30 cellular contexts compared by ENCODE assay signal in genomic region chr21:45391743-45392079, GRCh38.
"Had no signal": no experiment of that assay in that cellular context is flagged by ENCODE, and none has a peak within 500 bp of the region (broad histone marks: within the 10 kb centered on the region; RNA-seq: fewer than 3 reads in every experiment).

No MANE protein-coding gene starts in this region.

- H3K4me3 ChIP-seq: colonic mucosa, esophagus muscularis mucosa, gastroesophageal sphincter, heart right ventricle, neural progenitor cell, prostate gland, right atrium auricular region, smooth muscle cell, stomach, testis, tibial artery had no signal

- H3K36me3 Mint-ChIP-seq: naive thymus-derived CD4-positive, alpha-beta T cell; neural progenitor cell; stimulated activated effector memory CD8-positive, alpha-beta T cell treated with anti-CD3 and anti-CD28 coated beads, Interleukin-12 subunit alpha, Interleukin-12 subunit beta, amount 100 ng/mL, for 72 hours; type B pancreatic cell had no signal

- H3K27me3 ChIP-seq: colonic mucosa, neural progenitor cell, right atrium auricular region, testis, tibial artery had no signal

- ATAC-seq: foreskin keratinocyte; gastroesophageal sphincter; heart right ventricle; left colon; naive thymus-derived CD4-positive, alpha-beta T cell; sciatic nerve; stimulated activated effector memory CD8-positive, alpha-beta T cell treated with anti-CD3 and anti-CD28 coated beads, Interleukin-12 subunit alpha, Interleukin-12 subunit beta, amount 100 ng/mL, for 72 hours had no signal

- H3K79me2 ChIP-seq: parathyroid adenoma had no signal

- FAIRE-seq: endothelial cell of umbilical vein, islet of Langerhans had no signal

- H2AFZ ChIP-seq: neural progenitor cell, parathyroid adenoma had no signal

- H3K27ac ChIP-seq: colonic mucosa, esophagus muscularis mucosa, foreskin keratinocyte, gastroesophageal sphincter, heart right ventricle, neural progenitor cell, parathyroid adenoma, prostate gland, right atrium auricular region, stomach, testis, tibial artery had no signal

- H3K36me3 ChIP-seq: colonic mucosa, esophagus muscularis mucosa, gastroesophageal sphincter, heart right ventricle, neural progenitor cell, prostate gland, right atrium auricular region, stomach, tibial artery had no signal

- H3K4me2 ChIP-seq: neural progenitor cell, smooth muscle cell had no signal

- H3K9me3 ChIP-seq: colonic mucosa, esophagus muscularis mucosa, gastroesophageal sphincter, heart right ventricle, prostate gland, right atrium auricular region, stomach, testis, tibial artery had no signal

- H3K27ac Mint-ChIP-seq: dendritic cell treated with granulocyte-macrophage colony-stimulating factor and Interleukin-4, amounts not matched to agents 40 ng/mL and 50 ng/mL, for 4 days; neural progenitor cell; stimulated activated effector memory CD8-positive, alpha-beta T cell treated with anti-CD3 and anti-CD28 coated beads, Interleukin-12 subunit alpha, Interleukin-12 subunit beta, amount 100 ng/mL, for 72 hours; type B pancreatic cell had no signal

- H3K9ac ChIP-seq: neural progenitor cell, parathyroid adenoma had no signal

- H3K4me1 Mint-ChIP-seq: naive thymus-derived CD4-positive, alpha-beta T cell; stimulated activated effector memory CD8-positive, alpha-beta T cell treated with anti-CD3 and anti-CD28 coated beads, Interleukin-12 subunit alpha, Interleukin-12 subunit beta, amount 100 ng/mL, for 72 hours had no signal

- H3K4me1 ChIP-seq: colonic mucosa, foreskin keratinocyte, neural progenitor cell, parathyroid adenoma, prostate gland had no signal

- DNase-seq: colonic mucosa; effector memory CD4-positive, alpha-beta T cell; foreskin keratinocyte; heart right ventricle; hippocampal formation; mammary epithelial cell; mesendoderm; midbrain; naive thymus-derived CD4-positive, alpha-beta T cell; stimulated activated CD4-positive, alpha-beta T cell treated with anti-CD3 and anti-CD28 coated beads, Interleukin-2, amount 100 ng/mL, for 24 hours; stimulated activated CD4-positive, alpha-beta T cell treated with anti-CD3 and anti-CD28 coated beads, Interleukin-4, amount 100 ng/mL, for 24 hours; stimulated activated naive CD4-positive, alpha-beta T cell treated with Interleukin-2 at 50 U/mL for 16 hours; stomach; testis had no signal

- H3K4me3 Mint-ChIP-seq: dendritic cell treated with granulocyte-macrophage colony-stimulating factor and Interleukin-4, amounts not matched to agents 40 ng/mL and 50 ng/mL, for 4 days; naive thymus-derived CD4-positive, alpha-beta T cell; nephron; neural progenitor cell; stimulated activated effector memory CD8-positive, alpha-beta T cell treated with anti-CD3 and anti-CD28 coated beads, Interleukin-12 subunit alpha, Interleukin-12 subunit beta, amount 100 ng/mL, for 72 hours; type B pancreatic cell had no signal

- H3K9me3 Mint-ChIP-seq: dendritic cell treated with granulocyte-macrophage colony-stimulating factor and Interleukin-4, amounts not matched to agents 40 ng/mL and 50 ng/mL, for 4 days; naive thymus-derived CD4-positive, alpha-beta T cell; nephron; neural progenitor cell; stimulated activated effector memory CD8-positive, alpha-beta T cell treated with anti-CD3 and anti-CD28 coated beads, Interleukin-12 subunit alpha, Interleukin-12 subunit beta, amount 100 ng/mL, for 72 hours; type B pancreatic cell had no signal
